In genomic region chr11:64059339-64060176, GRCh38 we compare ENCODE assay signal across 15 cellular contexts. TPM values are rescaled to one million over a fixed set of nuclear protein-coding genes. Genes with fewer than 3 reads are reported as not detected.
DNase-seq lines count a peak whose midpoint lies in the region; ATAC-seq, FAIRE-seq and TF ChIP-seq lines count a peak whose summit lies in the region.
"Had no signal": no experiment of that assay in that cellular context is flagged by ENCODE, and none has a peak within 500 bp of the region (broad histone marks: within the 10 kb centered on the region; RNA-seq: fewer than 3 reads in every experiment).

No MANE protein-coding gene starts in this region.

- ATAC-seq in GM23338: peak; percentile 76
- no peak for ATAC-seq in K562
- ATAC-seq in right lobe of liver: no peak
- ATAC-seq in HepG2: no peak
- ATAC-seq: HCT116 had no signal

- H4K20me1 ChIP-seq in GM23338 (replicated peaks; ENCODE audit: insufficient read depth): peaks cover 3% of the 10 kb centered on the region; the same call in 1 of the 2 replicates
- H4K20me1 ChIP-seq in K562 (replicated peaks; ENCODE audit: control insufficient read depth, insufficient read depth, low read length): peaks cover 74% of the 10 kb centered on the region
- H4K20me1 ChIP-seq in HepG2 (ENCODE audit: insufficient read depth, low read length): peaks cover 4% of the 10 kb centered on the region; the same call in 1 of the 2 replicates

- H3K79me2 ChIP-seq in GM23338 (replicated peaks; ENCODE audit: insufficient read depth): no peaks in the 10 kb centered on the region
- no peaks in the 10 kb centered on the region for H3K79me2 ChIP-seq in K562 (ENCODE audit: control insufficient read depth, insufficient read depth, low read length)
- H3K79me2 ChIP-seq in HepG2 (ENCODE audit: insufficient read depth, low read length): no peaks in the 10 kb centered on the region

- no peak for TF ChIP-seq RAD21 in K562 (CRISPR knock-in tag; conservative IDR thresholded peaks at IDR 0.05 in 1 of 2, IDR thresholded peaks at IDR 0.05 in 1 of 2)
- TF ChIP-seq RAD21 in HepG2 (CRISPR knock-in tag; IDR thresholded peaks at IDR 0.05): no peak

- no peak overlapping the region for H3K27ac Mint-ChIP-seq in GM23338
- H3K27ac Mint-ChIP-seq: CD14-positive monocyte had no signal

- FAIRE-seq in K562 (lab: Jason Lieb, UNC) (no peak), HepG2 (lab: Jason Lieb, UNC) (no peak)

- H4K91ac ChIP-seq in neuronal stem cell (ENCODE audit: low read depth, low read length, poor library complexity) (no peak overlapping the region), mesenchymal stem cell (ENCODE audit: low read length) (no peak overlapping the region)

- in situ Hi-C loops in K562 (cut with MboI): no loop called here
- in situ Hi-C loops in HepG2 (cut with HindIII; ENCODE audit: extremely low pct_ligation_motif_present, low pct_unique_long_range_greater_than_20kb): no loop called here

- H3K9me2 ChIP-seq in GM23338 (ENCODE audit: insufficient read depth): no peaks in the 10 kb centered on the region

- H2BK5ac ChIP-seq in neuronal stem cell (ENCODE audit: low read length) (no peak overlapping the region), mesenchymal stem cell (ENCODE audit: low read depth, low read length, poor library complexity, severe bottlenecking) (no peak overlapping the region)

- H3K9me3 Mint-ChIP-seq in GM23338: no peaks in the 10 kb centered on the region

- no peak overlapping the region for H2BK120ac ChIP-seq in neuronal stem cell (ENCODE audit: low read depth, low read length)
- H2BK120ac ChIP-seq in mesenchymal stem cell (ENCODE audit: low read depth, low read length): no peak overlapping the region

- no peaks in the 10 kb centered on the region for H3K36me3 ChIP-seq in GM23338 (ENCODE audit: insufficient read depth)
- no peaks in the 10 kb centered on the region for H3K36me3 ChIP-seq in K562 (ENCODE audit: control insufficient read depth, insufficient read depth, low read length)
- no peaks in the 10 kb centered on the region for H3K36me3 ChIP-seq in neuronal stem cell (replicated peaks in 1 of 2; ENCODE audit: control insufficient read depth in 2 of 2, insufficient read depth in 2 of 2, low read length in 2 of 2)
- H3K36me3 ChIP-seq in mesenchymal stem cell (ENCODE audit: control insufficient read depth in 1 of 2, insufficient read depth in 2 of 2, low read depth in 1 of 2, low read length in 2 of 2): peaks cover 0 to 4% of the 10 kb centered on the region in 2 experiments
- no peaks in the 10 kb centered on the region for H3K36me3 ChIP-seq in right lobe of liver
- H3K36me3 ChIP-seq in HepG2 (replicated peaks in 1 of 2; ENCODE audit: control insufficient read depth in 1 of 2, insufficient read depth in 2 of 2, low read length in 2 of 2): no peaks in the 10 kb centered on the region

- H2AK5ac ChIP-seq in neuronal stem cell (ENCODE audit: low read depth, low read length) (peak overlapping the region; percentile 43), mesenchymal stem cell (ENCODE audit: low read length, severe bottlenecking) (no peak overlapping the region)

- TF ChIP-seq EP300 in K562 (IDR thresholded peaks at IDR 0.05; ENCODE audit: low read length) (no peak), HepG2 (IDR thresholded peaks at IDR 0.05; ENCODE audit: low read depth in 2 of 2, low read length in 2 of 2) (no peak), HepG2 (CRISPR knock-in tag; IDR thresholded peaks at IDR 0.05; ENCODE audit: borderline replicate concordance) (no peak)

- H3K4ac ChIP-seq in neuronal stem cell (ENCODE audit: low read length) (no peak overlapping the region), mesenchymal stem cell (ENCODE audit: low read depth in 1 of 2, low read length in 2 of 2) (no peak overlapping the region)

- peak overlapping the region; percentile 74 for H3K4me3 ChIP-seq in GM23338
- no peak overlapping the region for H3K4me3 ChIP-seq in K562
- no peak overlapping the region for H3K4me3 ChIP-seq in neuronal stem cell (ENCODE audit: low read length in 2 of 2)
- no peak overlapping the region for H3K4me3 ChIP-seq in mesenchymal stem cell (ENCODE audit: insufficient read depth in 1 of 2, low read depth in 1 of 2, low read length in 2 of 2)
- H3K4me3 ChIP-seq in right lobe of liver: no peak overlapping the region
- no peak overlapping the region for H3K4me3 ChIP-seq in HepG2 (replicated peaks in 1 of 3; ENCODE audit: insufficient read depth in 1 of 3, low read depth in 2 of 3, low read length in 3 of 3)

- H2BK15ac ChIP-seq in neuronal stem cell (ENCODE audit: low read length) (peak overlapping the region; percentile 53), mesenchymal stem cell (ENCODE audit: low read depth, poor library complexity, severe bottlenecking) (no peak overlapping the region)

- H3K36me3 Mint-ChIP-seq in GM23338 (ENCODE audit: low read depth): no peaks in the 10 kb centered on the region; the same call in 2 of the 3 replicates

- WGBS in K562 (ENCODE audit: insufficient coverage, low coverage, missing lambda C conversion rate): 65% methylated on average over 25 of the region's 28 CpGs
- WGBS in neuronal stem cell (ENCODE audit: extremely low coverage in 2 of 2, insufficient read length in 2 of 2, insufficient replicate concordance in 1 of 2), 2 donors: no CpG with 5 or more reads among the region's 28 CpGs
- WGBS in mesenchymal stem cell: 69% methylated on average over 21 of the region's 28 CpGs
- WGBS in right lobe of liver (ENCODE audit: insufficient coverage, low coverage, low lambda C conversion rate, missing lambda C conversion rate): 85% methylated on average over 7 of the region's 28 CpGs
- 95% methylated on average over 20 of the region's 28 CpGs for WGBS in HepG2 (ENCODE audit: low lambda C conversion rate)

- BruUV-seq in K562 (replicated peaks; lab: Mats Ljungman, UMichigan) (no TSS peak), HepG2 (replicated peaks; lab: Mats Ljungman, UMichigan) (no TSS peak)

- no peaks in the 10 kb centered on the region for H3K79me1 ChIP-seq in neuronal stem cell (ENCODE audit: low read depth, low read length)
- H3K79me1 ChIP-seq in mesenchymal stem cell (replicated peaks; ENCODE audit: low read length, poor library complexity, severe bottlenecking): no peaks in the 10 kb centered on the region

- H3K27me3 Mint-ChIP-seq in GM23338 (ENCODE audit: insufficient read depth, low read depth, poor library complexity): peaks cover 69% of the 10 kb centered on the region

- H3K9me3 ChIP-seq in K562 (replicated peaks; ENCODE audit: control insufficient read depth, insufficient read depth, low read depth, low read length) (no peaks in the 10 kb centered on the region), neuronal stem cell (replicated peaks in 1 of 2; ENCODE audit: control insufficient read depth in 2 of 2, insufficient read depth in 1 of 2, low read depth in 1 of 2, low read length in 2 of 2) (no peaks in the 10 kb centered on the region), mesenchymal stem cell (ENCODE audit: control insufficient read depth, low read length) (no peaks in the 10 kb centered on the region), right lobe of liver (no peaks in the 10 kb centered on the region), HepG2 (ENCODE audit: low read length) (no peaks in the 10 kb centered on the region)

- H3F3A ChIP-seq in GM23338 (replicated peaks; ENCODE audit: low read depth): peaks cover 10% of the 10 kb centered on the region; the same call in 1 of the 2 replicates

- TF ChIP-seq CTCF in GM23338 (conservative IDR thresholded peaks at IDR 0.05; ENCODE audit: low read depth in 2 of 2) (no peak), K562 (IDR thresholded peaks at IDR 0.05 in 2 of 3, conservative IDR thresholded peaks at IDR 0.05 in 1 of 3; ENCODE audit: insufficient read depth in 2 of 3, low read depth in 1 of 3, low read length in 3 of 3) (no peak), right lobe of liver (IDR thresholded peaks at IDR 0.05) (no peak), HepG2 (CRISPR knock-in tag; IDR thresholded peaks at IDR 0.05) (no peak)

- H2BK12ac ChIP-seq in neuronal stem cell (ENCODE audit: low read length): no peak overlapping the region
- H2BK12ac ChIP-seq in mesenchymal stem cell (ENCODE audit: low read length in 2 of 2): no peak overlapping the region

- no peak overlapping the region for H4K8ac ChIP-seq in neuronal stem cell (ENCODE audit: low read depth, low read length)
- H4K8ac ChIP-seq in mesenchymal stem cell (ENCODE audit: low read length): no peak overlapping the region

- no peak overlapping the region for H3K23ac ChIP-seq in neuronal stem cell (ENCODE audit: low read depth, low read length, poor library complexity)
- peak overlapping the region in 1 of 2 experiments; percentile 18 for H3K23ac ChIP-seq in mesenchymal stem cell (ENCODE audit: low read length in 2 of 2)

- POLR2A ChIA-PET in K562 (lab: Yijun Ruan, JAX): interaction anchor here (0.5 to 0.6 kb wide), 2 partner anchors 8 to 16 kb away, joined by 3 read pairs; no protein-coding TSS in a partner anchor
- POLR2A ChIA-PET in HepG2 (lab: Yijun Ruan, JAX): no interaction called here

- no peak overlapping the region for H3K4me3 Mint-ChIP-seq in GM23338

- H3K27me3 ChIP-seq in GM23338 (ENCODE audit: insufficient read depth) (peaks cover 98% of the 10 kb centered on the region), K562 (ENCODE audit: control insufficient read depth in 2 of 2, insufficient read depth in 2 of 2, low read length in 2 of 2) (no peaks in the 10 kb centered on the region), neuronal stem cell (ENCODE audit: control insufficient read depth in 3 of 3, insufficient read depth in 3 of 3, low read depth in 1 of 3, low read length in 3 of 3) (peaks cover 0 to 15% (median 10%) of the 10 kb centered on the region in 3 experiments), mesenchymal stem cell (ENCODE audit: control insufficient read depth in 1 of 2, insufficient read depth in 1 of 2, low read length in 2 of 2) (peaks cover 7 to 50% of the 10 kb centered on the region in 2 experiments), right lobe of liver (no peaks in the 10 kb centered on the region), HepG2 (ENCODE audit: control insufficient read depth in 1 of 2, insufficient read depth in 2 of 2, low read length in 2 of 2) (no peaks in the 10 kb centered on the region)

- no peak overlapping the region for H3K9ac ChIP-seq in K562 (ENCODE audit: insufficient read depth in 1 of 2, low read depth in 2 of 2, low read length in 2 of 2)
- H3K9ac ChIP-seq in neuronal stem cell (ENCODE audit: low read depth, low read length, poor library complexity): peak overlapping the region; percentile 38
- no peak overlapping the region for H3K9ac ChIP-seq in mesenchymal stem cell (ENCODE audit: low read length)
- H3K9ac ChIP-seq in HepG2 (ENCODE audit: insufficient read depth, low read depth, low read length): no peak overlapping the region

- intact Hi-C loops in K562 (cut with micrococcal nuclease) (no loop called here), right lobe of liver (cut with DNase I) (no loop called here), HepG2 (cut with micrococcal nuclease; ENCODE audit: unreplicated experiment) (no loop called here)

- H3K14ac ChIP-seq in neuronal stem cell (ENCODE audit: low read length) (no peak overlapping the region), mesenchymal stem cell (ENCODE audit: low read length in 2 of 2) (no peak overlapping the region)

- DNase-seq in GM23338 (ENCODE audit: low spot score): peak; percentile 74
- peak in 2 of 4 experiments; percentile 32 to 59 for DNase-seq in K562 (ENCODE audit: extremely low read depth in 1 of 4, low spot score in 3 of 4)
- DNase-seq in iPS-NIHi11 (ENCODE audit: low spot score): peak; percentile 89
- DNase-seq in neuronal stem cell (ENCODE audit: low spot score): no peak
- DNase-seq in mesenchymal stem cell: no peak
- no peak for DNase-seq in right lobe of liver
- DNase-seq in NCI-H2171 treated with DMSO at 0.1 percent for 48 hours (lab: John Stamatoyannopoulos, UW): no peak
- no peak for DNase-seq in HepG2 (ENCODE audit: low spot score)
- DNase-seq: DMS79, KBM-7, NCI-H187, NCI-H226, NCI-H524 treated with DMSO at 0.1 percent for 48 hours had no signal

- H3K18ac ChIP-seq in neuronal stem cell (ENCODE audit: low read length) (peak overlapping the region; percentile 38), mesenchymal stem cell (ENCODE audit: low read depth in 1 of 2, low read length in 2 of 2) (no peak overlapping the region)

- CTCF ChIA-PET in K562 (lab: Yijun Ruan, JAX; ENCODE audit: low intra/inter-chr PET ratio): no interaction called here
- CTCF ChIA-PET in HepG2 (lab: Yijun Ruan, JAX; ENCODE audit: low intra/inter-chr PET ratio, low total read pairs): no interaction called here

- H2AFZ ChIP-seq in GM23338: no peak overlapping the region
- no peak overlapping the region for H2AFZ ChIP-seq in K562 (ENCODE audit: low read depth, low read length)
- no peak overlapping the region for H2AFZ ChIP-seq in neuronal stem cell (ENCODE audit: low read length)
- H2AFZ ChIP-seq in mesenchymal stem cell (ENCODE audit: low read depth, low read length): no peak overlapping the region
- no peak overlapping the region for H2AFZ ChIP-seq in HepG2 (ENCODE audit: low read length)

- H3K4me1 Mint-ChIP-seq in GM23338: peaks cover 10% of the 10 kb centered on the region

- H3K4me1 ChIP-seq in GM23338 (ENCODE audit: insufficient read depth): peaks cover 4% of the 10 kb centered on the region; the same call in 1 of the 2 replicates
- H3K4me1 ChIP-seq in K562 (replicated peaks in 1 of 2; ENCODE audit: control insufficient read depth in 2 of 2, insufficient read depth in 2 of 2, low read length in 2 of 2): peaks cover 8 to 43% of the 10 kb centered on the region in 2 experiments; a peak in 4 of 5 replicates
- H3K4me1 ChIP-seq in neuronal stem cell (ENCODE audit: control insufficient read depth in 2 of 2, insufficient read depth in 1 of 2, low read depth in 1 of 2, low read length in 2 of 2): peaks cover 37 to 44% of the 10 kb centered on the region in 2 donors
- peaks cover 22% of the 10 kb centered on the region for H3K4me1 ChIP-seq in mesenchymal stem cell (ENCODE audit: control insufficient read depth, insufficient read depth, low read depth, low read length)
- peaks cover 0 to 6% (median 0%) of the 10 kb centered on the region in 4 donors for H3K4me1 ChIP-seq in right lobe of liver
- H3K4me1 ChIP-seq in HepG2 (ENCODE audit: insufficient read depth, low read length): no peaks in the 10 kb centered on the region

- H3K27ac ChIP-seq in GM23338 (ENCODE audit: low read depth): no peak overlapping the region
- no peak overlapping the region for H3K27ac ChIP-seq in K562 (ENCODE audit: extremely low read depth, low read depth, low read length)
- H3K27ac ChIP-seq in neuronal stem cell (replicated peaks; ENCODE audit: low read length): no peak overlapping the region
- H3K27ac ChIP-seq in mesenchymal stem cell (ENCODE audit: low read length, poor library complexity, severe bottlenecking): no peak overlapping the region
- H3K27ac ChIP-seq in right lobe of liver: no peak overlapping the region
- no peak overlapping the region for H3K27ac ChIP-seq in HepG2 (ENCODE audit: extremely low read length, insufficient read depth, low read length)

- TF ChIP-seq POLR2A in K562 (conservative IDR thresholded peaks at IDR 0.05) (no peak), right lobe of liver (IDR thresholded peaks at IDR 0.05) (no peak), HepG2 (IDR thresholded peaks at IDR 0.05; ENCODE audit: insufficient read depth in 1 of 2, low read depth in 2 of 2, low read length in 2 of 2) (no peak)

- H3K4me2 ChIP-seq in GM23338 (peak overlapping the region; percentile 92), K562 (ENCODE audit: insufficient read depth, low read length) (no peak overlapping the region), neuronal stem cell (ENCODE audit: insufficient read depth, low read length, poor library complexity, severe bottlenecking) (no peak overlapping the region), mesenchymal stem cell (ENCODE audit: low read length, poor library complexity, severe bottlenecking) (no peak overlapping the region), HepG2 (ENCODE audit: low read depth, low read length) (no peak overlapping the region)

- H3K9me1 ChIP-seq in K562 (ENCODE audit: control insufficient read depth, insufficient read depth, low read length): peaks cover 5% of the 10 kb centered on the region

RNA-seq across cellular contexts. Expression of gene FLRT1, which starts 23.8 kb away (rescaled TPM):
- total RNA-seq in GM23338 (2014; rRNA removed; shearing (Covaris generic)): 0.54 and 1.1 TPM in 2 replicates
- polyA plus RNA-seq in GM23338 (2016; fragmentation: Nextera tagmentation; extraction: Ambion mirVana) (0.40 and 0.76 TPM in 2 replicates), K562 (2011; rRNA removed) (not detected in 2 replicates), K562 (2014; fragmentation: Illumina TruSeq; extraction: Trizol) (not detected in 2 replicates), K562 (2014; fragmentation: Nextera tagmentation; extraction: Ambion mirVana) (not detected), K562 (2014; rRNA removed) (not detected in 2 replicates), HepG2 (2011; rRNA removed) (0.08 TPM in 2 replicates)
- not detected in 2 replicates for total RNA-seq in K562 (2011; cell fraction: chromatin; rRNA removed; ENCODE audit: low replicate concordance)
- not detected in 2 replicates for total RNA-seq in K562 (2011; cell fraction: nucleolus; rRNA removed)
- not detected in 2 replicates for total RNA-seq in K562 (2011; cell fraction: nucleoplasm; rRNA removed)
- total RNA-seq in K562 (2014; rRNA removed) (not detected in 2 replicates), K562 (2014; rRNA removed; fragmentation: Illumina TruSeq; extraction: Trizol) (not detected in 2 replicates), K562 (2015; rRNA removed; fragmentation: Illumina TruSeq; extraction: Trizol) (not detected in 2 replicates), K562 (2021) (not detected in 2 replicates), right lobe of liver (under 1 TPM in 1 of 6 experiments, not detected in 5; 0.12 TPM), HepG2 (2016; rRNA removed; fragmentation: Illumina TruSeq; extraction: Trizol) (0.02 TPM in 1 of 2 replicates, not detected in the other)
- not detected in 2 replicates for polyA plus RNA-seq in K562 (2011; cell fraction: cytosol; rRNA removed)
- not detected in 2 replicates for polyA plus RNA-seq in K562 (2011; cell fraction: nucleus; rRNA removed)
- 0.14 and 0.75 TPM in 2 replicates for polyA plus RNA-seq in K562 (2012)
- not detected in 2 replicates for polyA minus RNA-seq in K562 (2011; rRNA and poly(A)+ RNA removed)
- polyA minus RNA-seq in K562 (2011; cell fraction: cytosol; rRNA and poly(A)+ RNA removed): not detected in 2 replicates
- not detected in 2 replicates for polyA minus RNA-seq in K562 (2011; cell fraction: nucleus; rRNA and poly(A)+ RNA removed)
- 0.88 TPM for polyA plus RNA-seq in neuronal stem cell (2013, experiment 1 of 2)
- 0.94 TPM for polyA plus RNA-seq in neuronal stem cell (2013, experiment 2 of 2)
- polyA plus RNA-seq in mesenchymal stem cell (2013, experiment 1 of 2): 0.11 TPM
- 0.10 TPM for polyA plus RNA-seq in mesenchymal stem cell (2013, experiment 2 of 2)
- not detected in 2 replicates for total RNA-seq in HepG2 (2016; cell fraction: cytosol; rRNA removed; fragmentation: Illumina TruSeq; extraction: Trizol; ENCODE audit: low read depth)
- not detected in 2 replicates for total RNA-seq in HepG2 (2016; cell fraction: insoluble cytoplasmic fraction; rRNA removed; fragmentation: Illumina TruSeq; extraction: Trizol)
- not detected in 2 replicates for total RNA-seq in HepG2 (2016; cell fraction: membrane; rRNA removed; fragmentation: Illumina TruSeq; extraction: Trizol)
- 0.09 TPM in 1 of 2 replicates, not detected in the other for total RNA-seq in HepG2 (2016; cell fraction: nucleus; rRNA removed; fragmentation: Illumina TruSeq; extraction: Trizol)
- 0.03 TPM in 2 replicates for polyA plus RNA-seq in HepG2 (2011; cell fraction: cytosol; rRNA removed)
- 0.06 and 0.10 TPM in 2 replicates for polyA plus RNA-seq in HepG2 (2011; cell fraction: nucleus; rRNA removed)
- 0.28 and 0.32 TPM in 2 replicates for polyA plus RNA-seq in HepG2 (2012)
- not detected in 2 replicates for polyA plus RNA-seq in HepG2 (2016; cell fraction: cytosol; fragmentation: Illumina TruSeq; extraction: Trizol; ENCODE audit: low read depth)
- 0.10 TPM in 1 of 2 replicates, not detected in the other for polyA plus RNA-seq in HepG2 (2016; cell fraction: insoluble cytoplasmic fraction; fragmentation: Illumina TruSeq; extraction: Trizol; ENCODE audit: low read depth)
- not detected in 2 replicates for polyA plus RNA-seq in HepG2 (2016; cell fraction: membrane; fragmentation: Illumina TruSeq; extraction: Trizol; ENCODE audit: low read depth)
- not detected in 2 replicates for polyA plus RNA-seq in HepG2 (2016; cell fraction: nucleus; fragmentation: Illumina TruSeq; extraction: Trizol; ENCODE audit: insufficient read depth, low read depth)
- 0.07 and 0.22 TPM in 2 replicates for polyA minus RNA-seq in HepG2 (2011; rRNA and poly(A)+ RNA removed; ENCODE audit: low replicate concordance)
- polyA minus RNA-seq in HepG2 (2011; cell fraction: cytosol; rRNA and poly(A)+ RNA removed): 0.18 and 0.20 TPM in 2 replicates
- polyA minus RNA-seq in HepG2 (2011; cell fraction: nucleus; rRNA and poly(A)+ RNA removed): 0.39 TPM in 1 of 2 replicates, not detected in the other
- polyA plus RNA-seq: CD14-positive monocyte had no signal

Comparison
In these comparisons a context has a peak if more than half of its experiments do, and no peak if none do; other contexts are left out.
1. DNase-seq: peak in GM23338 (single experiment) and iPS-NIHi11 (single experiment); none in neuronal stem cell (single experiment), mesenchymal stem cell (single experiment), right lobe of liver (0 of 3), NCI-H2171 treated with DMSO at 0.1 percent for 48 hours (single experiment) and HepG2 (single experiment).